ENCODE assay signal across 1 cellular context in genomic region chr1:241592273-241592958, GRCh38.
TF ChIP-seq lines count a peak whose summit lies in the region.

No MANE protein-coding gene starts in this region.

TF ChIP-seq in K562, 482 proteins besides CTCF, POLR2A, EP300 and RAD21 (continued from another document):
- peak; percentile 70; the same call in 1 of the 2 replicates for TF ChIP-seq JUN (IDR thresholded peaks at IDR 0.05; ENCODE audit: borderline replicate concordance, low read depth, low read length)
- no peak for TF ChIP-seq JUN (CRISPR knock-in tag; IDR thresholded peaks at IDR 0.05; ENCODE audit: borderline replicate concordance)
- TF ChIP-seq GATAD2B (IDR thresholded peaks at IDR 0.05; ENCODE audit: borderline replicate concordance), result peak; percentile 64; the same call in 1 of the 2 replicates
- no peak for TF ChIP-seq ZNF384 (IDR thresholded peaks at IDR 0.05; ENCODE audit: low read depth, low read length)
- TF ChIP-seq ZNF76 (CRISPR knock-in tag; IDR thresholded peaks at IDR 0.05; ENCODE audit: borderline replicate concordance), result no peak
- no peak for TF ChIP-seq ATF1 (CRISPR knock-in tag; IDR thresholded peaks at IDR 0.05)
- no peak for TF ChIP-seq ATF1 (tag; IDR thresholded peaks at IDR 0.05)
- TF ChIP-seq ATF3 (IDR thresholded peaks at IDR 0.05), result peak; percentile 79
- TF ChIP-seq ATF3 (CRISPR knock-in tag; conservative IDR thresholded peaks at IDR 0.05), result no peak
- TF ChIP-seq FOSL1 (tag; conservative IDR thresholded peaks at IDR 0.05), result peak; percentile 41
- TF ChIP-seq DACH1 (IDR thresholded peaks at IDR 0.05; ENCODE audit: partially characterized antibody), result peak; percentile 97
- 0 out of 2 replicates have a peak, but pooled peaks have one; percentile 26 for TF ChIP-seq MTA1 (IDR thresholded peaks at IDR 0.05; ENCODE audit: borderline replicate concordance)
- no peak for TF ChIP-seq ZNF263 (CRISPR knock-in tag; IDR thresholded peaks at IDR 0.05; ENCODE audit: borderline replicate concordance)
- TF ChIP-seq ZFP30 (CRISPR knock-in tag; IDR thresholded peaks at IDR 0.05; ENCODE audit: borderline replicate concordance), result no peak
- TF ChIP-seq HMBOX1 (IDR thresholded peaks at IDR 0.05), result peak; percentile 71; the same call in 1 of the 2 replicates
- no peak for TF ChIP-seq SREBF1 (IDR thresholded peaks at IDR 0.05; ENCODE audit: borderline replicate concordance, low read depth, low read length)
TF ChIP-seq in K562: peak in this region for 8.
